Comparison of ENCODE assay signal across 8 cellular contexts in genomic region chr2:135985826-135986393, GRCh38. TPM values are rescaled to one million over a fixed set of nuclear protein-coding genes. Genes with fewer than 3 reads are reported as not detected.
DNase-seq lines count a peak whose midpoint lies in the region; ATAC-seq and TF ChIP-seq lines count a peak whose summit lies in the region.

No MANE protein-coding gene starts in this region.

- no peaks in the 10 kb centered on the region for H3K27me3 ChIP-seq in A673 (replicated peaks; ENCODE audit: insufficient read depth, low read depth, low read length, poor library complexity)
- H3K27me3 ChIP-seq in naive thymus-derived CD4-positive, alpha-beta T cell (ENCODE audit: control insufficient read depth in 2 of 2, insufficient read depth in 2 of 2, low read length in 2 of 2): no peaks in the 10 kb centered on the region

- CTCF ChIA-PET in A673 (lab: Charles Lee): no interaction called here
- CTCF ChIA-PET in naive thymus-derived CD4-positive, alpha-beta T cell (lab: Charles Lee): interaction anchor here (0.6 to 1.2 kb wide), 4 partner anchors 72 to 398 kb away, joined by 3 to 5 read pairs (median 3); no protein-coding TSS in a partner anchor

- peak overlapping the region; percentile 87 for H3K4me3 Mint-ChIP-seq in dendritic cell treated with granulocyte-macrophage colony-stimulating factor and Interleukin-4, amounts not matched to agents 40 ng/mL and 50 ng/mL, for 4 days
- H3K4me3 Mint-ChIP-seq in naive thymus-derived CD4-positive, alpha-beta T cell: peak overlapping the region; percentile 90 to 99 (median 97)

- peak overlapping the region; percentile 99 for H3K27ac Mint-ChIP-seq in dendritic cell treated with granulocyte-macrophage colony-stimulating factor and Interleukin-4, amounts not matched to agents 40 ng/mL and 50 ng/mL, for 4 days
- H3K27ac Mint-ChIP-seq in naive thymus-derived CD4-positive, alpha-beta T cell: peak overlapping the region; percentile 98 to 99 (median 98)

- H3K36me3 Mint-ChIP-seq in dendritic cell treated with granulocyte-macrophage colony-stimulating factor and Interleukin-4, amounts not matched to agents 40 ng/mL and 50 ng/mL, for 4 days (ENCODE audit: low read depth): peaks cover 28% of the 10 kb centered on the region
- peaks cover 0 to 47% (median 4%) of the 10 kb centered on the region in 5 donors for H3K36me3 Mint-ChIP-seq in naive thymus-derived CD4-positive, alpha-beta T cell

- peaks cover 8% of the 10 kb centered on the region for H3K36me3 ChIP-seq in A673 (ENCODE audit: insufficient read depth, low read length, poor library complexity, severe bottlenecking)
- peaks cover 0 to 12% (median 0%) of the 10 kb centered on the region in 3 experiments for H3K36me3 ChIP-seq in naive thymus-derived CD4-positive, alpha-beta T cell (ENCODE audit: control insufficient read depth in 2 of 3, insufficient read depth in 3 of 3, low read length in 3 of 3)

- no peak for DNase-seq in A673 (ENCODE audit: low spot score)
- peak in 8 of 9 donors; percentile 71 to 80 (median 78) for DNase-seq in naive thymus-derived CD4-positive, alpha-beta T cell
- peak in 6 of 49 donors; percentile 45 to 70 (median 63) for DNase-seq in substantia nigra (lab: John Stamatoyannopoulos, UW)
- DNase-seq in kidney tubule cell (ENCODE audit: low spot score): no peak

- POLR2A ChIA-PET in A673 (lab: Charles Lee; ENCODE audit: low non-redundant PET): no interaction called here
- POLR2A ChIA-PET in naive thymus-derived CD4-positive, alpha-beta T cell (lab: Charles Lee): interaction anchor here (0.6 to 2.1 kb wide), 17 partner anchors 9 to 341 kb away, joined by 3 to 12 read pairs (median 4); no protein-coding TSS in a partner anchor

- no peaks in the 10 kb centered on the region for H3K9me3 ChIP-seq in A673 (ENCODE audit: low read depth, low read length, poor library complexity, severe bottlenecking)
- H3K9me3 ChIP-seq in naive thymus-derived CD4-positive, alpha-beta T cell (ENCODE audit: control insufficient read depth in 2 of 3, low read length in 3 of 3): no peaks in the 10 kb centered on the region

- TF ChIP-seq CTCF in A673 (conservative IDR thresholded peaks at IDR 0.05; ENCODE audit: low read depth, low read length) (no peak), WI38 (IDR thresholded peaks at IDR 0.05; ENCODE audit: low read depth, low read length) (no peak)

- intact Hi-C loops in A673 (cut with micrococcal nuclease; ENCODE audit: unreplicated experiment): no loop called here
- intact Hi-C loops in dendritic cell treated with granulocyte-macrophage colony-stimulating factor and Interleukin-4, amounts not matched to agents 40 ng/mL and 50 ng/mL, for 4 days (cut with micrococcal nuclease): loop anchor here (1.0 to 5.0 kb wide), 2 partner anchors 22 to 41 kb away; no protein-coding TSS in a partner anchor
- intact Hi-C loops in naive thymus-derived CD4-positive, alpha-beta T cell (cut with micrococcal nuclease): loop anchor here (1.0 to 10.0 kb wide), 21 partner anchors 11 to 1067 kb away; partner anchors contain the start of genes MCM6 (in 2 of the 2), R3HDM1 (in 2 of the 2), ZRANB3 (in 2 of the 2) and CCNT2 (in 1 of the 2)

- BruUV-seq in A673 (replicated peaks; lab: Mats Ljungman, UMichigan): TSS peak; percentile 54

- no peaks in the 10 kb centered on the region for H3K27me3 Mint-ChIP-seq in dendritic cell treated with granulocyte-macrophage colony-stimulating factor and Interleukin-4, amounts not matched to agents 40 ng/mL and 50 ng/mL, for 4 days
- H3K27me3 Mint-ChIP-seq in naive thymus-derived CD4-positive, alpha-beta T cell: no peaks in the 10 kb centered on the region

- no peaks in the 10 kb centered on the region for H3K9me3 Mint-ChIP-seq in dendritic cell treated with granulocyte-macrophage colony-stimulating factor and Interleukin-4, amounts not matched to agents 40 ng/mL and 50 ng/mL, for 4 days
- peaks cover 0 to 9% (median 0%) of the 10 kb centered on the region in 11 donors for H3K9me3 Mint-ChIP-seq in naive thymus-derived CD4-positive, alpha-beta T cell

- peak overlapping the region; percentile 98 for H3K27ac ChIP-seq in A673 (ENCODE audit: low read depth, low read length, poor library complexity, severe bottlenecking)
- peak overlapping the region; percentile 95 for H3K27ac ChIP-seq in naive thymus-derived CD4-positive, alpha-beta T cell (ENCODE audit: low read depth, low read length)
- peak overlapping the region; percentile 89 for H3K27ac ChIP-seq in substantia nigra (ENCODE audit: low read depth, low read length, poor library complexity, severe bottlenecking)

- peaks cover 21% of the 10 kb centered on the region for H3K4me1 Mint-ChIP-seq in dendritic cell treated with granulocyte-macrophage colony-stimulating factor and Interleukin-4, amounts not matched to agents 40 ng/mL and 50 ng/mL, for 4 days (ENCODE audit: low read depth)
- peaks cover 9 to 59% (median 48%) of the 10 kb centered on the region in 7 donors for H3K4me1 Mint-ChIP-seq in naive thymus-derived CD4-positive, alpha-beta T cell

- peaks cover 19% of the 10 kb centered on the region for H3K4me1 ChIP-seq in A673 (ENCODE audit: insufficient read depth, low read length, poor library complexity, severe bottlenecking)
- peaks cover 0 to 22% of the 10 kb centered on the region in 2 donors for H3K4me1 ChIP-seq in naive thymus-derived CD4-positive, alpha-beta T cell (ENCODE audit: control insufficient read depth in 2 of 2, insufficient read depth in 2 of 2, low read length in 2 of 2)

- H3K4me3 ChIP-seq in A673 (ENCODE audit: low read depth, low read length, poor library complexity, severe bottlenecking): peak overlapping the region; percentile 92
- H3K4me3 ChIP-seq in WI38 (ENCODE audit: low read depth, low read length): peak overlapping the region; percentile 97
- H3K4me3 ChIP-seq in naive thymus-derived CD4-positive, alpha-beta T cell (ENCODE audit: low read length): peak overlapping the region; percentile 82

- ATAC-seq in GM19438 (IDR thresholded peaks at IDR 0.05; ENCODE audit: low read depth, unreplicated experiment): peak; percentile 38
- ATAC-seq in HG03520 (IDR thresholded peaks at IDR 0.05; ENCODE audit: unreplicated experiment): peak; percentile 23
- ATAC-seq in naive thymus-derived CD4-positive, alpha-beta T cell: peak; percentile 74

RNA-seq across cellular contexts. Expression of gene DARS1, which starts 0.5 kb away (rescaled TPM):
- 61.0 and 63.6 TPM in 2 replicates for total RNA-seq in A673 (2021)
- 100 to 1,000 TPM in 1 of 5 experiments, 10 to 100 TPM in 4; 45.3 to 140 (median 63.4) TPM for total RNA-seq in naive thymus-derived CD4-positive, alpha-beta T cell
- 100 to 1,000 TPM; 102 to 124 TPM for polyA plus RNA-seq in naive thymus-derived CD4-positive, alpha-beta T cell

Comparison
In these comparisons a context has a peak if more than half of its experiments do, and no peak if none do; other contexts are left out.
1. DNase-seq: peak in naive thymus-derived CD4-positive, alpha-beta T cell (8 of 9); none in A673 (single experiment) and kidney tubule cell (single experiment).
2. ATAC-seq: peak in every context shown above with its lines; median percentile 74 in naive thymus-derived CD4-positive, alpha-beta T cell; 38 in GM19438; 23 in HG03520.
3. Peak in every context shown above with its lines, with median percentiles within 50 percentile points of each other: H3K27ac ChIP-seq and H3K4me3 ChIP-seq.